ENCODE assay signal across 19 cellular contexts in the genomic region with DNA sequence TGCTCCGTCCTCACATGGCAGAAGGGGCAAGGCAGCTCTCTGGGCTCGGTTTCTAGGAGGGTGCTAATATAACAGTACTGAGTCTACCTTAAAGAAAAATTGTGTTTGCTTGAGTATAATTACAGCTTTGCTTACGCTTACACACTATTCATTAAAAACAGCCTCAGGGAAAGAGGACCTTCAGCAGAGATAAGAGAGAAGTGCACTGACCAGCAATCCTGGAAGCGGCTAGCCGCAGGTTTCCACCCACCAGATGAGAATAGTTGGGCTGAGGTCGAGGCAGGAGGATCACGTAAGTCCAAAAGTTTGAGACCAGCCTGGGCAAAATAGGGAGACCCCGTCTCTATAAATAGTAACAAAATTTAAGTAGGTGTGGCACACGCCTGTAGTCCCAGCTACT.
"Had no signal": no experiment of that assay in that cellular context is flagged by ENCODE, and none has a peak within 500 bp of the region (broad histone marks: within the 10 kb centered on the region; RNA-seq: fewer than 3 reads in every experiment).

No MANE protein-coding gene starts in this region.

- ATAC-seq: activated CD8-positive, alpha-beta T cell treated with anti-CD3 and anti-CD28 coated beads, Interleukin-2, amount 10 ng/mL, durations not matched to agents 7 days and 5 days; effector memory CD8-positive, alpha-beta T cell; left lobe of liver; lower lobe of right lung; mucosa of descending colon; right lobe of liver had no signal

- DNase-seq: activated CD4-positive, alpha-beta T cell treated with anti-CD3 and anti-CD28 coated beads, Interleukin-2, amount 50 U/mL, for 1 hour; activated CD4-positive, CD25-positive, alpha-beta regulatory T cell treated with anti-CD3 and anti-CD28 coated beads, Interleukin-2, amount 50 U/mL, for 72 hours; activated CD8-positive, alpha-beta T cell treated with anti-CD3 and anti-CD28 coated beads, Interleukin-2, amount 10 ng/mL, durations not matched to agents 7 days and 5 days; activated gamma-delta T cell; activated naive CD4-positive, alpha-beta T cell treated with anti-CD3 and anti-CD28 coated beads, Interleukin-2, amount 50 U/mL, for 16 hours; brain microvascular endothelial cell; caudate nucleus; effector memory CD8-positive, alpha-beta T cell; glutamatergic neuron; immature natural killer cell; lower lobe of right lung; mesendoderm; mucosa of descending colon; nucleus accumbens; right lobe of liver; stimulated activated CD4-positive, alpha-beta T cell treated with anti-CD3 and anti-CD28 coated beads, Interleukin-1b, Interleukin-23, amount 100 ng/mL, for 48 hours; stomach; WERI-Rb-1 had no signal
